Comparison of ENCODE assay signal across 19 cellular contexts in genomic region chr16:5069854-5070253, GRCh38. TPM values are rescaled to one million over a fixed set of nuclear protein-coding genes. Genes with fewer than 3 reads are reported as not detected.
A peak's percentile ranks its signal among the peaks of the same experiment; 100 is the strongest.
DNase-seq lines count a peak whose midpoint lies in the region; ATAC-seq and TF ChIP-seq lines count a peak whose summit lies in the region.
"Had no signal": no experiment of that assay in that cellular context is flagged by ENCODE, and none has a peak within 500 bp of the region (broad histone marks: within the 10 kb centered on the region; RNA-seq: fewer than 3 reads in every experiment).

No MANE protein-coding gene starts in this region.

- H2BK15ac ChIP-seq in neuronal stem cell (ENCODE audit: low read length): no peak overlapping the region

- H3K9me3 Mint-ChIP-seq in brain: peaks cover 0 to 3% (median 0%) of the 10 kb centered on the region in 5 experiments
- H3K9me3 Mint-ChIP-seq in activated CD4-positive, alpha-beta memory T cell treated with anti-CD3 and anti-CD28 coated beads, Interleukin-2, amount 10 ng/mL, durations not matched to agents 7 days and 5 days: no peaks in the 10 kb centered on the region

- no peak overlapping the region for H2AFZ ChIP-seq in neuronal stem cell (ENCODE audit: low read length)

- no peak overlapping the region for H4K91ac ChIP-seq in neuronal stem cell (ENCODE audit: low read depth, low read length, poor library complexity)

- H3K9me3 ChIP-seq in left ventricle myocardium inferior (replicated peaks): no peaks in the 10 kb centered on the region
- H3K9me3 ChIP-seq in neuronal stem cell (replicated peaks in 1 of 2; ENCODE audit: control insufficient read depth in 2 of 2, insufficient read depth in 1 of 2, low read depth in 1 of 2, low read length in 2 of 2): no peaks in the 10 kb centered on the region
- H3K9me3 ChIP-seq in gastroesophageal sphincter: no peaks in the 10 kb centered on the region
- H3K9me3 ChIP-seq: HAP-1, Peyer's patch had no signal

- H3K4me2 ChIP-seq in neuronal stem cell (ENCODE audit: insufficient read depth, low read length, poor library complexity, severe bottlenecking): no peak overlapping the region

- H3K4me1 Mint-ChIP-seq in brain: peaks cover 22% of the 10 kb centered on the region
- peaks cover 30% of the 10 kb centered on the region for H3K4me1 Mint-ChIP-seq in activated CD4-positive, alpha-beta memory T cell treated with anti-CD3 and anti-CD28 coated beads, Interleukin-2, amount 10 ng/mL, durations not matched to agents 7 days and 5 days

- DNase-seq in Right ventricle myocardium superior (peak; percentile 18), left ventricle myocardium inferior (no peak), neuronal stem cell (ENCODE audit: low spot score) (no peak), AG20443 (ENCODE audit: low spot score) (no peak)
- no peak for DNase-seq in activated CD4-positive, alpha-beta memory T cell treated with anti-CD3 and anti-CD28 coated beads, Interleukin-2, amount 10 ng/mL, durations not matched to agents 7 days and 5 days
- DNase-seq: DMS79 treated with DMSO at 0.1 percent for 48 hours, Karpas-422, MM.1S, NCI-H1105 treated with DMSO at 0.1 percent for 48 hours, NCI-H1930, NCI-H510A treated with DMSO at 0.1 percent for 48 hours, Peyer's patch, SHP77 treated with DMSO at 0.1 percent for 48 hours had no signal

- peaks cover 4% of the 10 kb centered on the region for H3K27me3 Mint-ChIP-seq in brain
- no peaks in the 10 kb centered on the region for H3K27me3 Mint-ChIP-seq in activated CD4-positive, alpha-beta memory T cell treated with anti-CD3 and anti-CD28 coated beads, Interleukin-2, amount 10 ng/mL, durations not matched to agents 7 days and 5 days

- H3K27me3 ChIP-seq in left ventricle myocardium inferior (ENCODE audit: low read depth): no peaks in the 10 kb centered on the region
- peaks cover 0 to 24% (median 0%) of the 10 kb centered on the region in 3 experiments for H3K27me3 ChIP-seq in neuronal stem cell (ENCODE audit: control insufficient read depth in 3 of 3, insufficient read depth in 3 of 3, low read depth in 1 of 3, low read length in 3 of 3)
- H3K27me3 ChIP-seq in gastroesophageal sphincter: no peaks in the 10 kb centered on the region
- H3K27me3 ChIP-seq: Peyer's patch had no signal

- no peak overlapping the region for H3K4me3 ChIP-seq in left ventricle myocardium inferior
- H3K4me3 ChIP-seq in neuronal stem cell (ENCODE audit: low read length in 2 of 2): no peak overlapping the region
- no peak overlapping the region for H3K4me3 ChIP-seq in gastroesophageal sphincter
- H3K4me3 ChIP-seq: HAP-1, Peyer's patch had no signal

- no peak overlapping the region for H4K8ac ChIP-seq in neuronal stem cell (ENCODE audit: low read depth, low read length)

- H3K27ac ChIP-seq in left ventricle myocardium inferior (replicated peaks) (no peak overlapping the region), neuronal stem cell (replicated peaks; ENCODE audit: low read length) (no peak overlapping the region), gastroesophageal sphincter (no peak overlapping the region)
- H3K27ac ChIP-seq: C4-2B, Peyer's patch had no signal

- H2BK5ac ChIP-seq in neuronal stem cell (ENCODE audit: low read length): no peak overlapping the region

- H3K9ac ChIP-seq in neuronal stem cell (ENCODE audit: low read depth, low read length, poor library complexity): no peak overlapping the region

- peak overlapping the region; percentile 13 for H3K18ac ChIP-seq in neuronal stem cell (ENCODE audit: low read length)

- no CpG with 5 or more reads among the region's 9 CpGs for WGBS in neuronal stem cell (ENCODE audit: extremely low coverage in 2 of 2, insufficient read length in 2 of 2, insufficient replicate concordance in 1 of 2), 2 donors
- WGBS in gastroesophageal sphincter (ENCODE audit: low coverage in 1 of 2), 2 donors: 80% methylated on average over 2 of the region's 9 CpGs; no CpG with 5 or more reads in 1 of the 2 donors

- H3K36me3 ChIP-seq in left ventricle myocardium inferior: peaks cover 3% of the 10 kb centered on the region
- H3K36me3 ChIP-seq in neuronal stem cell (replicated peaks in 1 of 2; ENCODE audit: control insufficient read depth in 2 of 2, insufficient read depth in 2 of 2, low read length in 2 of 2): peaks cover 0 to 8% of the 10 kb centered on the region in 2 donors
- peaks cover 0 to 16% of the 10 kb centered on the region in 2 donors for H3K36me3 ChIP-seq in gastroesophageal sphincter

- no peak for TF ChIP-seq CTCF in left ventricle myocardium inferior (IDR thresholded peaks at IDR 0.05; ENCODE audit: borderline replicate concordance)
- TF ChIP-seq CTCF in brain (conservative IDR thresholded peaks at IDR 0.05): no peak
- no peak for TF ChIP-seq CTCF in gastroesophageal sphincter (IDR thresholded peaks at IDR 0.05)

- H3K4me1 ChIP-seq in left ventricle myocardium inferior: peaks cover 30% of the 10 kb centered on the region
- H3K4me1 ChIP-seq in neuronal stem cell (ENCODE audit: control insufficient read depth in 2 of 2, insufficient read depth in 1 of 2, low read depth in 1 of 2, low read length in 2 of 2): peaks cover 5 to 7% of the 10 kb centered on the region in 2 donors
- peaks cover 0 to 22% (median 10%) of the 10 kb centered on the region in 3 donors for H3K4me1 ChIP-seq in gastroesophageal sphincter

- no peak overlapping the region for H3K14ac ChIP-seq in neuronal stem cell (ENCODE audit: low read length)

- peak overlapping the region in 4 of 5 experiments; percentile 31 to 52 (median 36) for H3K4me3 Mint-ChIP-seq in brain
- no peak overlapping the region for H3K4me3 Mint-ChIP-seq in activated CD4-positive, alpha-beta memory T cell treated with anti-CD3 and anti-CD28 coated beads, Interleukin-2, amount 10 ng/mL, durations not matched to agents 7 days and 5 days

- no peak overlapping the region for H2BK12ac ChIP-seq in neuronal stem cell (ENCODE audit: low read length)

- ATAC-seq in Right ventricle myocardium superior (ENCODE audit: poor library complexity) (no peak), HG03571 (IDR thresholded peaks at IDR 0.05; ENCODE audit: unreplicated experiment) (no peak), gastroesophageal sphincter (no peak)

- no peaks in the 10 kb centered on the region for H3K79me1 ChIP-seq in neuronal stem cell (ENCODE audit: low read depth, low read length)

- peak overlapping the region in 1 of 5 experiments; percentile 50 for H3K27ac Mint-ChIP-seq in brain
- no peak overlapping the region for H3K27ac Mint-ChIP-seq in activated CD4-positive, alpha-beta memory T cell treated with anti-CD3 and anti-CD28 coated beads, Interleukin-2, amount 10 ng/mL, durations not matched to agents 7 days and 5 days

- TF ChIP-seq POLR2A in gastroesophageal sphincter (IDR thresholded peaks at IDR 0.05): no peak

- no peak overlapping the region for H2BK120ac ChIP-seq in neuronal stem cell (ENCODE audit: low read depth, low read length)

- intact Hi-C loops in Right ventricle myocardium superior (cut with DNase I): no loop called here
- intact Hi-C loops in left ventricle myocardium inferior (cut with micrococcal nuclease): no loop called here

- peak overlapping the region; percentile 74 for H2AK5ac ChIP-seq in neuronal stem cell (ENCODE audit: low read depth, low read length)

- CTCF ChIA-PET in activated CD4-positive, alpha-beta memory T cell treated with anti-CD3 and anti-CD28 coated beads, Interleukin-2, amount 10 ng/mL, durations not matched to agents 7 days and 5 days (lab: Charles Lee): interaction anchor here (0.6 kb wide), 1 partner anchor 9 kb away, joined by 4 read pairs; no protein-coding TSS in a partner anchor

- no peak overlapping the region for H3K23ac ChIP-seq in neuronal stem cell (ENCODE audit: low read depth, low read length, poor library complexity)

- H3K36me3 Mint-ChIP-seq in brain: peaks cover 5% of the 10 kb centered on the region
- peaks cover 3% of the 10 kb centered on the region for H3K36me3 Mint-ChIP-seq in activated CD4-positive, alpha-beta memory T cell treated with anti-CD3 and anti-CD28 coated beads, Interleukin-2, amount 10 ng/mL, durations not matched to agents 7 days and 5 days (ENCODE audit: low read depth)

- TF ChIP-seq EP300 in gastroesophageal sphincter (IDR thresholded peaks at IDR 0.05): no peak

- POLR2A ChIA-PET in activated CD4-positive, alpha-beta memory T cell treated with anti-CD3 and anti-CD28 coated beads, Interleukin-2, amount 10 ng/mL, durations not matched to agents 7 days and 5 days (lab: Charles Lee): interaction anchor here (1.6 to 3.0 kb wide), 2 partner anchors 13 to 36 kb away, joined by 3 to 23 read pairs; partner anchors contain the start of gene NAGPA

- no peak overlapping the region for H3K4ac ChIP-seq in neuronal stem cell (ENCODE audit: low read length)

RNA-seq across cellular contexts. Expression of gene ALG1, which starts 1.8 kb away (rescaled TPM):
- total RNA-seq in Right ventricle myocardium superior: 8.5 TPM
- total RNA-seq in left ventricle myocardium inferior: 7.3 TPM
- 16.6 TPM for polyA plus RNA-seq in brain (ENCODE audit: insufficient read depth, low read depth, low replicate concordance)
- polyA plus RNA-seq in neuronal stem cell (2013, experiment 1 of 2): 7.9 TPM
- 8.4 TPM for polyA plus RNA-seq in neuronal stem cell (2013, experiment 2 of 2)
- 10 to 100 TPM in 3 of 4 donors, 1 to 10 TPM in 1; 6.4 to 16.8 (median 12.9) TPM for total RNA-seq in gastroesophageal sphincter
- total RNA-seq in activated CD4-positive, alpha-beta memory T cell treated with anti-CD3 and anti-CD28 coated beads, Interleukin-2, amount 10 ng/mL, durations not matched to agents 7 days and 5 days: 10 to 100 TPM; 18.7 to 19.3 TPM

RNA-seq across cellular contexts. Expression of gene C16orf89, which starts 4.1 kb away (rescaled TPM):
- total RNA-seq in Right ventricle myocardium superior (6.1 TPM), left ventricle myocardium inferior (5.9 TPM), gastroesophageal sphincter (10 to 100 TPM in 2 of 4 donors, 1 to 10 TPM in 1, under 1 TPM in 1; 0.62 to 21.0 (median 7.7) TPM)
- polyA plus RNA-seq in brain (ENCODE audit: insufficient read depth, low read depth, low replicate concordance): 14.4 TPM
- polyA plus RNA-seq in neuronal stem cell (2013, experiment 1 of 2): 0.52 TPM
- 0.72 TPM for polyA plus RNA-seq in neuronal stem cell (2013, experiment 2 of 2)
- not detected for total RNA-seq in activated CD4-positive, alpha-beta memory T cell treated with anti-CD3 and anti-CD28 coated beads, Interleukin-2, amount 10 ng/mL, durations not matched to agents 7 days and 5 days
- total RNA-seq: A172 had no signal

RNA-seq across cellular contexts. Expression of gene EEF2KMT, which starts 27.7 kb away (rescaled TPM):
- total RNA-seq in Right ventricle myocardium superior (4.8 TPM), left ventricle myocardium inferior (7.3 TPM), gastroesophageal sphincter (10 to 100 TPM in 2 of 4 donors, 1 to 10 TPM in 2; 5.9 to 16.0 (median 9.1) TPM)
- polyA plus RNA-seq in brain (ENCODE audit: insufficient read depth, low read depth, low replicate concordance): 11.5 TPM
- polyA plus RNA-seq in neuronal stem cell (2013, experiment 1 of 2): 9.2 TPM
- 8.9 TPM for polyA plus RNA-seq in neuronal stem cell (2013, experiment 2 of 2)
- 1 to 10 TPM; 7.7 to 8.4 TPM for total RNA-seq in activated CD4-positive, alpha-beta memory T cell treated with anti-CD3 and anti-CD28 coated beads, Interleukin-2, amount 10 ng/mL, durations not matched to agents 7 days and 5 days

RNA-seq across cellular contexts. Expression of gene NAGPA, which starts 36.1 kb away (rescaled TPM):
- 7.1 TPM for total RNA-seq in Right ventricle myocardium superior
- 6.6 TPM for total RNA-seq in left ventricle myocardium inferior
- 7.5 TPM for polyA plus RNA-seq in brain (ENCODE audit: insufficient read depth, low read depth, low replicate concordance)
- polyA plus RNA-seq in neuronal stem cell (2013, experiment 1 of 2): 3.1 TPM
- polyA plus RNA-seq in neuronal stem cell (2013, experiment 2 of 2): 2.7 TPM
- 10 to 100 TPM; 17.8 to 37.8 (median 27.7) TPM for total RNA-seq in gastroesophageal sphincter
- 10 to 100 TPM; 12.5 to 12.8 TPM for total RNA-seq in activated CD4-positive, alpha-beta memory T cell treated with anti-CD3 and anti-CD28 coated beads, Interleukin-2, amount 10 ng/mL, durations not matched to agents 7 days and 5 days
